In genomic region chr7:44748948-44749731, GRCh38 we compare ENCODE assay signal across 2 cellular contexts.
TF ChIP-seq lines count a peak whose summit lies in the region.

No MANE protein-coding gene starts in this region.

TF ChIP-seq in A549, 52 proteins besides CTCF, POLR2A, EP300 and RAD21:
- TF ChIP-seq, protein P1, sequence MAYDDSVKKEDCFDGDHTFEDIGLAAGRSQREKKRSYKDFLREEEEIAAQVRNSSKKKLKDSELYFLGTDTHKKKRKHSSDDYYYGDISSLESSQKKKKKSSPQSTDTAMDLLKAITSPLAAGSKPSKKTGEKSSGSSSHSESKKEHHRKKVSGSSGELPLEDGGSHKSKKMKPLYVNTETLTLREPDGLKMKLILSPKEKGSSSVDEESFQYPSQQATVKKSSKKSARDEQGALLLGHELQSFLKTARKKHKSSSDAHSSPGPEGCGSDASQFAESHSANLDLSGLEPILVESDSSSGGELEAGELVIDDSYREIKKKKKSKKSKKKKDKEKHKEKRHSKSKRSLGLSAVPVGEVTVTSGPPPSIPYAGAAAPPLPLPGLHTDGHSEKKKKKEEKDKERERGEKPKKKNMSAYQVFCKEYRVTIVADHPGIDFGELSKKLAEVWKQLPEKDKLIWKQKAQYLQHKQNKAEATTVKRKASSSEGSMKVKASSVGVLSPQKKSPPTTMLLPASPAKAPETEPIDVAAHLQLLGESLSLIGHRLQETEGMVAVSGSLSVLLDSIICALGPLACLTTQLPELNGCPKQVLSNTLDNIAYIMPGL (CRISPR knock-in tag; IDR thresholded peaks at IDR 0.05; ENCODE audit: borderline replicate concordance), result no peak
- no peak for TF ChIP-seq USF2 (IDR thresholded peaks at IDR 0.05)
- no peak for TF ChIP-seq KDM5A (IDR thresholded peaks at IDR 0.05)
- TF ChIP-seq, protein P2, sequence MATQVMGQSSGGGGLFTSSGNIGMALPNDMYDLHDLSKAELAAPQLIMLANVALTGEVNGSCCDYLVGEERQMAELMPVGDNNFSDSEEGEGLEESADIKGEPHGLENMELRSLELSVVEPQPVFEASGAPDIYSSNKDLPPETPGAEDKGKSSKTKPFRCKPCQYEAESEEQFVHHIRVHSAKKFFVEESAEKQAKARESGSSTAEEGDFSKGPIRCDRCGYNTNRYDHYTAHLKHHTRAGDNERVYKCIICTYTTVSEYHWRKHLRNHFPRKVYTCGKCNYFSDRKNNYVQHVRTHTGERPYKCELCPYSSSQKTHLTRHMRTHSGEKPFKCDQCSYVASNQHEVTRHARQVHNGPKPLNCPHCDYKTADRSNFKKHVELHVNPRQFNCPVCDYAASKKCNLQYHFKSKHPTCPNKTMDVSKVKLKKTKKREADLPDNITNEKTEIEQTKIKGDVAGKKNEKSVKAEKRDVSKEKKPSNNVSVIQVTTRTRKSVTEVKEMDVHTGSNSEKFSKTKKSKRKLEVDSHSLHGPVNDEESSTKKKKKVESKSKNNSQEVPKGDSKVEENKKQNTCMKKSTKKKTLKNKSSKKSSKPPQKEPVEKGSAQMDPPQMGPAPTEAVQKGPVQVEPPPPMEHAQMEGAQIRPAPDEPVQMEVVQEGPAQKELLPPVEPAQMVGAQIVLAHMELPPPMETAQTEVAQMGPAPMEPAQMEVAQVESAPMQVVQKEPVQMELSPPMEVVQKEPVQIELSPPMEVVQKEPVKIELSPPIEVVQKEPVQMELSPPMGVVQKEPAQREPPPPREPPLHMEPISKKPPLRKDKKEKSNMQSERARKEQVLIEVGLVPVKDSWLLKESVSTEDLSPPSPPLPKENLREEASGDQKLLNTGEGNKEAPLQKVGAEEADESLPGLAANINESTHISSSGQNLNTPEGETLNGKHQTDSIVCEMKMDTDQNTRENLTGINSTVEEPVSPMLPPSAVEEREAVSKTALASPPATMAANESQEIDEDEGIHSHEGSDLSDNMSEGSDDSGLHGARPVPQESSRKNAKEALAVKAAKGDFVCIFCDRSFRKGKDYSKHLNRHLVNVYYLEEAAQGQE (IDR thresholded peaks at IDR 0.05), result no peak
- TF ChIP-seq POLR2AphosphoS2 (conservative IDR thresholded peaks at IDR 0.05; ENCODE audit: low read length), result no peak
- no peak for TF ChIP-seq JUNB (IDR thresholded peaks at IDR 0.05)
- TF ChIP-seq CHD2 (IDR thresholded peaks at IDR 0.05; ENCODE audit: low read length, partially characterized antibody), result no peak
- TF ChIP-seq E2F6 (IDR thresholded peaks at IDR 0.05; ENCODE audit: borderline replicate concordance, low read depth), result no peak
- TF ChIP-seq MYC (IDR thresholded peaks at IDR 0.05; ENCODE audit: borderline replicate concordance, low read length), result no peak
- TF ChIP-seq FOSB (CRISPR knock-in tag; IDR thresholded peaks at IDR 0.05), result no peak
- TF ChIP-seq KDM1A (IDR thresholded peaks at IDR 0.05; ENCODE audit: low read depth), result no peak
- TF ChIP-seq HEYL (CRISPR knock-in tag; IDR thresholded peaks at IDR 0.05), result no peak
- no peak for TF ChIP-seq PHF8 (IDR thresholded peaks at IDR 0.05; ENCODE audit: borderline replicate concordance, low read depth)
- no peak for TF ChIP-seq BHLHE40 (IDR thresholded peaks at IDR 0.05; ENCODE audit: low read depth, low read length)
- TF ChIP-seq FOSL2 (IDR thresholded peaks at IDR 0.05), result no peak
- no peak for TF ChIP-seq FOSL2 (CRISPR knock-in tag; IDR thresholded peaks at IDR 0.05)
- TF ChIP-seq CBX8 (IDR thresholded peaks at IDR 0.05), result no peak

TF ChIP-seq in SK-N-SH, 30 proteins besides CTCF, POLR2A, EP300 and RAD21 (continued from another document):
- TF ChIP-seq, protein P3, sequence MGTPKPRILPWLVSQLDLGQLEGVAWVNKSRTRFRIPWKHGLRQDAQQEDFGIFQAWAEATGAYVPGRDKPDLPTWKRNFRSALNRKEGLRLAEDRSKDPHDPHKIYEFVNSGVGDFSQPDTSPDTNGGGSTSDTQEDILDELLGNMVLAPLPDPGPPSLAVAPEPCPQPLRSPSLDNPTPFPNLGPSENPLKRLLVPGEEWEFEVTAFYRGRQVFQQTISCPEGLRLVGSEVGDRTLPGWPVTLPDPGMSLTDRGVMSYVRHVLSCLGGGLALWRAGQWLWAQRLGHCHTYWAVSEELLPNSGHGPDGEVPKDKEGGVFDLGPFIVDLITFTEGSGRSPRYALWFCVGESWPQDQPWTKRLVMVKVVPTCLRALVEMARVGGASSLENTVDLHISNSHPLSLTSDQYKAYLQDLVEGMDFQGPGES (IDR thresholded peaks at IDR 0.05; ENCODE audit: low read depth, low read length), result no peak
- TF ChIP-seq EZH2phosphoT487 (IDR thresholded peaks at IDR 0.05; ENCODE audit: borderline replicate concordance, low read depth) (no peak), TCF12 (IDR thresholded peaks at IDR 0.05) (no peak), GATA2 (CRISPR knock-in tag; IDR thresholded peaks at IDR 0.05) (no peak), JUND (IDR thresholded peaks at IDR 0.05) (no peak), FOXJ3 (CRISPR knock-in tag; IDR thresholded peaks at IDR 0.05) (no peak), ZBTB33 (IDR thresholded peaks at IDR 0.05; ENCODE audit: borderline replicate concordance, low read depth) (no peak), FOSL2 (IDR thresholded peaks at IDR 0.05; ENCODE audit: borderline replicate concordance, low read depth) (no peak)
